In the genomic region with DNA sequence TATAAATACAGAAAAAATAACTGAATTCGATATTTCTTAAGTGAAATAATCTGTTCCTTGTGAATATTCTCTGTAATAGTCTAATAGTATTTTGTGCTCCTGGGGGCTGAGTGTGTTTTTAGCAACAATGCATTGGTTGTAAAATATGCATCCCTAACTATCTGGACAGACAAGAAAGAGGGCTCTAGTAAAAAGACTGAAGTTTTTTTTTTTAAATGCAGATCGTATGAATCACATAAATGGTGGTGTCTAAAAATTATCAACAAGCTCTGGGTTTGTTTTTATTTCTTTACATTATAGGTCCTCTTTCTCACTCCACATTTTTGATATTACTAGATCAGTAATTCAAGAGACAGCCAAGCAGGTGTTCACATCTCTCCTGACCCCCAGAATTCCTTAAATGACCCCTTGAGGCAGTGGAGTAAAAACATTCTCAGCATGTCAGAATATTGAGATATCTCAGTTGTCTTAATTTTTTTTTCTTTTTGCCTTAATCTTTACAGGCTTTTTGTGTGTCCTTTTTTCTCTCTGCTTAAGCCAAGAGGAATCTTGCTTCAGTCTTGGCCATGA, we compare ENCODE assay signal across 11 cellular contexts.
"Had no signal": no experiment of that assay in that cellular context is flagged by ENCODE, and none has a peak within 500 bp of the region (broad histone marks: within the 10 kb centered on the region; RNA-seq: fewer than 3 reads in every experiment).

No MANE protein-coding gene starts in this region.

- H3K36me3 ChIP-seq: neutrophil had no signal

- H3K9me3 ChIP-seq: neutrophil had no signal

- H3K27me3 ChIP-seq: hepatocyte, neutrophil, spleen had no signal

- ATAC-seq: right cardiac atrium, SK-N-SH treated with all-trans-retinoic acid at 6 μM for 48 hours had no signal

- H3K27ac ChIP-seq: coronary artery, hepatocyte, neutrophil, spleen had no signal

- DNase-seq: activated CD4-positive, alpha-beta memory T cell treated with anti-CD3 and anti-CD28 coated beads, Interleukin-2, amount 10 ng/mL, durations not matched to agents 7 days and 5 days; activated naive CD4-positive, alpha-beta T cell treated with Interleukin-2 at 50 U/mL for 16 hours; effector memory CD4-positive, alpha-beta T cell; right cardiac atrium; spleen; stimulated activated CD4-positive, alpha-beta T cell treated with anti-CD3 and anti-CD28 coated beads, Interleukin-1b, Interleukin-23, amount 100 ng/mL, for 48 hours; stimulated activated naive CD4-positive, alpha-beta T cell treated with Interleukin-2 at 50 U/mL for 16 hours had no signal

- H3K4me3 ChIP-seq: coronary artery, hepatocyte, spleen had no signal

- H3K27me3 Mint-ChIP-seq: activated CD4-positive, alpha-beta memory T cell treated with anti-CD3 and anti-CD28 coated beads, Interleukin-2, amount 10 ng/mL, durations not matched to agents 7 days and 5 days had no signal

- H3K4me3 Mint-ChIP-seq: activated CD4-positive, alpha-beta memory T cell treated with anti-CD3 and anti-CD28 coated beads, Interleukin-2, amount 10 ng/mL, durations not matched to agents 7 days and 5 days had no signal
